In genomic region chr6:30075094-30075986, GRCh38 we compare ENCODE assay signal across 1 cellular context.
TF ChIP-seq lines count a peak whose summit lies in the region.

TSS of gene RNF39 (minus strand) at chr6:30075769. CDS start at chr6:30075585, 184 bp downstream.

TF ChIP-seq in HepG2, 621 proteins besides CTCF, POLR2A, EP300 and RAD21 (continues in another document):
- no peak; the same call in 1 of the 2 replicates for TF ChIP-seq ZFP41 (CRISPR knock-in tag; IDR thresholded peaks at IDR 0.05; ENCODE audit: borderline replicate concordance)
- TF ChIP-seq KAT7 (CRISPR knock-in tag; IDR thresholded peaks at IDR 0.05; ENCODE audit: borderline replicate concordance) = no peak; the same call in 1 of the 2 replicates
- peak; percentile 69 for TF ChIP-seq ARID4A (CRISPR knock-in tag; IDR thresholded peaks at IDR 0.05; ENCODE audit: borderline replicate concordance)
- TF ChIP-seq THRA (CRISPR knock-in tag; IDR thresholded peaks at IDR 0.05; ENCODE audit: borderline replicate concordance) = no peak
- TF ChIP-seq CBFB (CRISPR knock-in tag; IDR thresholded peaks at IDR 0.05) = 0 out of 2 replicates have a peak, but pooled peaks have one; percentile 16
- TF ChIP-seq ZNF749 (CRISPR knock-in tag; IDR thresholded peaks at IDR 0.05; ENCODE audit: borderline replicate concordance) = peak; percentile 52; the same call in 1 of the 2 replicates
- TF ChIP-seq PITX1 (CRISPR knock-in tag; IDR thresholded peaks at IDR 0.05) = peak; percentile 34
- no peak for TF ChIP-seq CBX2 (IDR thresholded peaks at IDR 0.05; ENCODE audit: low read depth, low read length)
- no peak; the same call in none of the 2 replicates for TF ChIP-seq CBX2 (CRISPR knock-in tag; IDR thresholded peaks at IDR 0.05; ENCODE audit: low read depth)
- peak; percentile 83; the same call in 1 of the 2 replicates for TF ChIP-seq KDM5B (CRISPR knock-in tag; IDR thresholded peaks at IDR 0.05; ENCODE audit: borderline replicate concordance)
- no peak; the same call in 1 of the 2 replicates for TF ChIP-seq ZNF552 (CRISPR knock-in tag; IDR thresholded peaks at IDR 0.05; ENCODE audit: borderline replicate concordance)
- no peak; the same call in 1 of the 2 replicates for TF ChIP-seq THAP8 (CRISPR knock-in tag; IDR thresholded peaks at IDR 0.05; ENCODE audit: borderline replicate concordance)
- TF ChIP-seq DDIT3 (CRISPR knock-in tag; IDR thresholded peaks at IDR 0.05) = no peak
- TF ChIP-seq RCOR2 (CRISPR knock-in tag; IDR thresholded peaks at IDR 0.05) = no peak
- TF ChIP-seq KDM5A (IDR thresholded peaks at IDR 0.05; ENCODE audit: borderline replicate concordance, low read length) = no peak
- no peak for TF ChIP-seq ZBED4 (CRISPR knock-in tag; IDR thresholded peaks at IDR 0.05; ENCODE audit: borderline replicate concordance)
- peak; percentile 74; the same call in 1 of the 2 replicates for TF ChIP-seq ZNF891 (CRISPR knock-in tag; IDR thresholded peaks at IDR 0.05)
- TF ChIP-seq CHCHD3 (CRISPR knock-in tag; IDR thresholded peaks at IDR 0.05) = peak; percentile 80; the same call in 1 of the 2 replicates
- TF ChIP-seq ZNF281 (CRISPR knock-in tag; IDR thresholded peaks at IDR 0.05; ENCODE audit: borderline replicate concordance) = no peak
- TF ChIP-seq ZNF574 (CRISPR knock-in tag; IDR thresholded peaks at IDR 0.05) = peak; percentile 54
- TF ChIP-seq ETV6 (CRISPR knock-in tag; conservative IDR thresholded peaks at IDR 0.05) = 0 out of 2 replicates have a peak, but pooled peaks have one; percentile 14
- TF ChIP-seq AGO2 (optimal IDR thresholded peaks at IDR 0.05; ENCODE audit: low read depth, low read length) = peak; percentile 26
- TF ChIP-seq KDM1A (CRISPR knock-in tag; IDR thresholded peaks at IDR 0.05) = 0 out of 2 replicates have a peak, but pooled peaks have one; percentile 11
- TF ChIP-seq ZSCAN9 (CRISPR knock-in tag; IDR thresholded peaks at IDR 0.05; ENCODE audit: borderline replicate concordance) = no peak
- peak; percentile 55 for TF ChIP-seq ARID5B (CRISPR knock-in tag; IDR thresholded peaks at IDR 0.05)
- no peak for TF ChIP-seq CREBL2 (CRISPR knock-in tag; IDR thresholded peaks at IDR 0.05; ENCODE audit: borderline replicate concordance)
- no peak for TF ChIP-seq PHB2 (IDR thresholded peaks at IDR 0.05; ENCODE audit: partially characterized antibody)
- TF ChIP-seq ZBTB37 (CRISPR knock-in tag; IDR thresholded peaks at IDR 0.05) = no peak
- peak; percentile 36; the same call in 1 of the 2 replicates for TF ChIP-seq TGIF2 (CRISPR knock-in tag; IDR thresholded peaks at IDR 0.05)
- TF ChIP-seq KLF15 (CRISPR knock-in tag; IDR thresholded peaks at IDR 0.05; ENCODE audit: borderline replicate concordance) = peak; percentile 73; the same call in 1 of the 2 replicates
- peak; percentile 14; the same call in 1 of the 2 replicates for TF ChIP-seq MEF2D (CRISPR knock-in tag; IDR thresholded peaks at IDR 0.05)
- TF ChIP-seq ZNF264 (CRISPR knock-in tag; IDR thresholded peaks at IDR 0.05) = 0 out of 2 replicates have a peak, but pooled peaks have one; percentile 20
